In the genomic region with DNA sequence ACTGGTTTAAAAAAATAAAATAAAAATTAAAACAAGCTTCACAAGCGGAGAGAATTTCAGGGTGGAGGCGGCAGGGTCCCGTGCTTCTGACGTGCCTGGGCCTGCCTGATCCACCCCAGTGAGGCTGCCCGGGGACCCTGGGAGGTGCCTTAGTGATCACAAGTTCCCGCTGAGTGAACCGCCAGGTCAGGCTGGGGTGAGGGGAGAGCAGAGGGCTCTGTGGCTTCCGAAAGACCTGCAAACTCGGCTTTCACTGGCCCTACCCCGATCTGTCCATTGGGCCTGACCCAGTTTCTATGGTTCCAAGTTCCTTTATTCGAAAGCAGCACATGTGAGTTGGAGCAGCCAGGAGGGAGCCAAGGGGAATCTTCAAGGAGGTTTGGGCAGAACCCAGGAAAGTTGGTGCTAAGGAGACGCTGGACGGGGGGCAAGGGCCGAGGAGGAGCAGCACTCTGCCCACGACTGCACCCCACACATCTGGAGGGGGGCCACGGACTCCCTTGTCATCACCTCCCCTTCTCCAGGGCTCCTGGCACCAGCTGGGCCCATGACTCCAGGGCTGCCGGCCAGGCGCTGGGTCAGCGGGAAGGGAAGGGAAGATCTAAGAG, we compare ENCODE assay signal across 8 cellular contexts. TPM values are rescaled to one million over a fixed set of nuclear protein-coding genes. Genes with fewer than 3 reads are reported as not detected.
DNase-seq lines count a peak whose midpoint lies in the region; ATAC-seq and TF ChIP-seq lines count a peak whose summit lies in the region.

No MANE protein-coding gene starts in this region.

- H3K4me3 ChIP-seq in ascending aorta: peak overlapping the region in 1 of 2 donors; percentile 32
- no peak overlapping the region for H3K4me3 ChIP-seq in ovary

- H3K27ac ChIP-seq in ascending aorta (peak overlapping the region; percentile 87 to 91), ovary (peak overlapping the region; percentile 96 to 97)

- H3K4me1 ChIP-seq in ascending aorta: peaks cover 48 to 66% of the 10 kb centered on the region in 2 donors
- H3K4me1 ChIP-seq in ovary (ENCODE audit: insufficient read depth): peaks cover 42% of the 10 kb centered on the region

- TF ChIP-seq POLR2A in ovary (IDR thresholded peaks at IDR 0.05): peak; percentile 33

- WGBS in ovary, 3 donors: 10 to 15% (median 10%) methylated on average over 19 of the region's 19 CpGs

- TF ChIP-seq CTCF in ascending aorta (IDR thresholded peaks at IDR 0.05) (no peak), ovary (IDR thresholded peaks at IDR 0.05) (no peak)

- H3K27me3 ChIP-seq in ascending aorta: no peaks in the 10 kb centered on the region
- no peaks in the 10 kb centered on the region for H3K27me3 ChIP-seq in ovary

- no peaks in the 10 kb centered on the region for H3K9me3 ChIP-seq in ascending aorta
- H3K9me3 ChIP-seq in ovary: no peaks in the 10 kb centered on the region

- intact Hi-C loops in ascending aorta (cut with DNase I): loop anchor here (2.0 to 10.0 kb wide), 2 partner anchors 261 to 1375 kb away; a partner anchor contains a TSS
- intact Hi-C loops in Right ventricle myocardium inferior (cut with DNase I): no loop called here
- intact Hi-C loops in ovary (cut with DNase I): loop anchor here in 1 of 4 donors (10.0 kb wide), 1 partner anchor 285 kb away; no protein-coding TSS in a partner anchor

- peak; percentile 48 for DNase-seq in AG20443 (ENCODE audit: low spot score)
- DNase-seq in ascending aorta (ENCODE audit: low spot score in 2 of 2): peak; percentile 59 to 85
- peak; percentile 80 for DNase-seq in Right ventricle myocardium inferior (ENCODE audit: missing footprints)
- peak; percentile 81 to 87 (median 84) for DNase-seq in ovary
- DNase-seq in cerebellum (ENCODE audit: low spot score): no peak
- DNase-seq in putamen (ENCODE audit: low spot score): no peak
- no peak for DNase-seq in NCI-H1436 (lab: John Stamatoyannopoulos, UW)

- no peak for TF ChIP-seq EP300 in ovary (IDR thresholded peaks at IDR 0.05)

- ATAC-seq in Right ventricle myocardium inferior: peak; percentile 36
- ATAC-seq in GM21717 (IDR thresholded peaks at IDR 0.05; ENCODE audit: unreplicated experiment): no peak

- peaks cover 26% of the 10 kb centered on the region in 2 donors for H3K36me3 ChIP-seq in ascending aorta
- no peaks in the 10 kb centered on the region for H3K36me3 ChIP-seq in ovary

RNA-seq across cellular contexts. Expression of a gene that starts 12.9 kb away (rescaled TPM):
- 178 TPM for total RNA-seq in ascending aorta
- 26.0 TPM for total RNA-seq in Right ventricle myocardium inferior
- total RNA-seq in ovary: 100 to 1,000 TPM in 4 of 7 donors, 10 to 100 TPM in 3; 70.0 to 267 (median 174) TPM
- 100 to 1,000 TPM in 1 of 2 donors, 10 to 100 TPM in 1; 90.2 to 156 TPM for polyA plus RNA-seq in ovary
- total RNA-seq in cerebellum: 17.6 TPM

RNA-seq across cellular contexts. Expression of a gene that starts 19.6 kb away (rescaled TPM):
- total RNA-seq in ascending aorta (6.6 TPM), Right ventricle myocardium inferior (110 TPM), ovary (10 to 100 TPM; 29.0 to 78.3 (median 54.1) TPM), cerebellum (25.8 TPM)
- polyA plus RNA-seq in ovary: 10 to 100 TPM; 32.9 to 45.3 TPM

RNA-seq across cellular contexts. Expression of a gene that starts 22.2 kb away (rescaled TPM):
- total RNA-seq in ascending aorta: 214 TPM
- 59.2 TPM for total RNA-seq in Right ventricle myocardium inferior
- 100 to 1,000 TPM in 4 of 7 donors, 10 to 100 TPM in 3; 56.9 to 122 (median 105) TPM for total RNA-seq in ovary
- 10 to 100 TPM; 32.4 to 71.6 TPM for polyA plus RNA-seq in ovary
- total RNA-seq in cerebellum: 7.8 TPM

RNA-seq across cellular contexts. Expression of a gene that starts 33.7 kb away (rescaled TPM):
- 1.9 TPM for total RNA-seq in ascending aorta
- not detected for total RNA-seq in Right ventricle myocardium inferior
- total RNA-seq in ovary: 1 to 10 TPM in 1 of 7 donors, under 1 TPM in 6; 0.12 to 1.1 (median 0.66) TPM
- polyA plus RNA-seq in ovary: under 1 TPM; 0.40 to 0.74 TPM
- total RNA-seq in cerebellum: 4.0 TPM

RNA-seq across cellular contexts. Expression of a gene that starts 34.1 kb away (rescaled TPM):
- total RNA-seq in ascending aorta: 7.6 TPM
- total RNA-seq in Right ventricle myocardium inferior: 5.8 TPM
- 10 to 100 TPM in 1 of 7 donors, 1 to 10 TPM in 5, under 1 TPM in 1; 0.91 to 25.0 (median 5.1) TPM for total RNA-seq in ovary
- polyA plus RNA-seq in ovary: 10 to 100 TPM in 1 of 2 donors, 1 to 10 TPM in 1; 3.2 to 23.2 TPM
- 2.2 TPM for total RNA-seq in cerebellum

Comparison
In these comparisons a context has a peak if more than half of its experiments do, and no peak if none do; other contexts are left out.
1. DNase-seq: peak in AG20443 (single experiment), ascending aorta (2 of 2), Right ventricle myocardium inferior (single experiment) and ovary (5 of 5); none in cerebellum (single experiment), putamen (single experiment) and NCI-H1436 (single experiment).